In genomic region chr20:2307136-2307535, GRCh38 we compare ENCODE assay signal across 11 cellular contexts. TPM values are rescaled to one million over a fixed set of nuclear protein-coding genes. Genes with fewer than 3 reads are reported as not detected.
"Had no signal": no experiment of that assay in that cellular context is flagged by ENCODE, and none has a peak within 500 bp of the region (broad histone marks: within the 10 kb centered on the region; RNA-seq: fewer than 3 reads in every experiment).

No MANE protein-coding gene starts in this region.

- H3K4me3 ChIP-seq: GM23338 had no signal

- ATAC-seq: GM23338, HepG2 had no signal

- H3K27ac ChIP-seq: HL-60, KMS-11 had no signal

- H3K4me1 Mint-ChIP-seq: IgD-negative memory B cell had no signal

- H3K4me3 Mint-ChIP-seq: GM23338, H9, HFFc6 had no signal

- H3K27me3 Mint-ChIP-seq: IgD-negative memory B cell had no signal

- DNase-seq: H9, HCEC 1CT, HFFc6, KBM-7 had no signal

- H3K9me3 Mint-ChIP-seq: GM23338, H9, HFFc6, IgD-negative memory B cell had no signal

- H3K27ac Mint-ChIP-seq: GM23338, H9, HFFc6 had no signal

RNA-seq across cellular contexts. Expression of gene TGM3, which starts 11.3 kb away (rescaled TPM):
- total RNA-seq: GM23338, H1, H9, HepG2, HT1080 had no signal
- polyA plus RNA-seq: HepG2, IgD-negative memory B cell had no signal
